1 cellular context compared by ENCODE assay signal in the genomic region with DNA sequence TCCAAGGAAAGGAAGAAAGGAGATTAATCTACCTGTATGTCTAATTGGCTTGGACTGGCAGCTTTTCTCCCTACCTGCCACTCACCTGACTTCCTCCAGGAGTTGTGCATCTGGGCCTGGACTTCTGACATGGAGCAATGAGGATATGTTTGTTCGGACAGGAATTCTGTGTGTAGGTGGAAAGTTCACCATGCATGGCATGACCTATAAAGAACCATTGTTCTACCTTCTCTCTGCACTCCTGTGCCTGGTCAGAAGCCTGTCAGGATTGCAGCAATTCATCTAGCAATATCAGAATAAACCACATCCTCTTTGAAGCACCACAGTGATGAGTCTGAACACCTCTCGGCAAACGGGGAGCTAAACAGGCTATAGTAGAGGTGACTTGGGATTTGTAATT.
A peak's percentile ranks its signal among the peaks of the same experiment; 100 is the strongest.
TF ChIP-seq lines count a peak whose summit lies in the region.

No MANE protein-coding gene starts in this region.

TF ChIP-seq in HepG2, 621 proteins besides CTCF, POLR2A, EP300 and RAD21 (continued from another document and continues in another):
- no peak for TF ChIP-seq FOXC1 (CRISPR knock-in tag; IDR thresholded peaks at IDR 0.05; ENCODE audit: borderline replicate concordance)
- TF ChIP-seq ZNF12 (CRISPR knock-in tag; IDR thresholded peaks at IDR 0.05), result peak; percentile 53; the same call in 1 of the 2 replicates
- TF ChIP-seq CBX2 (IDR thresholded peaks at IDR 0.05; ENCODE audit: low read depth, low read length), result no peak
- TF ChIP-seq CBX2 (CRISPR knock-in tag; IDR thresholded peaks at IDR 0.05; ENCODE audit: low read depth), result no peak
- peak; percentile 25 for TF ChIP-seq XRCC5 (optimal IDR thresholded peaks at IDR 0.05; ENCODE audit: low read length)
- TF ChIP-seq ZBTB8A (CRISPR knock-in tag; IDR thresholded peaks at IDR 0.05; ENCODE audit: borderline replicate concordance, low read depth), result no peak
- TF ChIP-seq ZNF124 (CRISPR knock-in tag; IDR thresholded peaks at IDR 0.05), result peak; percentile 50; the same call in 1 of the 2 replicates
- TF ChIP-seq CREB1 (IDR thresholded peaks at IDR 0.05), result no peak
- no peak for TF ChIP-seq CREB1 (CRISPR knock-in tag; IDR thresholded peaks at IDR 0.05)
- no peak for TF ChIP-seq ZBTB1 (CRISPR knock-in tag; IDR thresholded peaks at IDR 0.05; ENCODE audit: borderline replicate concordance)
- TF ChIP-seq, protein P1, sequence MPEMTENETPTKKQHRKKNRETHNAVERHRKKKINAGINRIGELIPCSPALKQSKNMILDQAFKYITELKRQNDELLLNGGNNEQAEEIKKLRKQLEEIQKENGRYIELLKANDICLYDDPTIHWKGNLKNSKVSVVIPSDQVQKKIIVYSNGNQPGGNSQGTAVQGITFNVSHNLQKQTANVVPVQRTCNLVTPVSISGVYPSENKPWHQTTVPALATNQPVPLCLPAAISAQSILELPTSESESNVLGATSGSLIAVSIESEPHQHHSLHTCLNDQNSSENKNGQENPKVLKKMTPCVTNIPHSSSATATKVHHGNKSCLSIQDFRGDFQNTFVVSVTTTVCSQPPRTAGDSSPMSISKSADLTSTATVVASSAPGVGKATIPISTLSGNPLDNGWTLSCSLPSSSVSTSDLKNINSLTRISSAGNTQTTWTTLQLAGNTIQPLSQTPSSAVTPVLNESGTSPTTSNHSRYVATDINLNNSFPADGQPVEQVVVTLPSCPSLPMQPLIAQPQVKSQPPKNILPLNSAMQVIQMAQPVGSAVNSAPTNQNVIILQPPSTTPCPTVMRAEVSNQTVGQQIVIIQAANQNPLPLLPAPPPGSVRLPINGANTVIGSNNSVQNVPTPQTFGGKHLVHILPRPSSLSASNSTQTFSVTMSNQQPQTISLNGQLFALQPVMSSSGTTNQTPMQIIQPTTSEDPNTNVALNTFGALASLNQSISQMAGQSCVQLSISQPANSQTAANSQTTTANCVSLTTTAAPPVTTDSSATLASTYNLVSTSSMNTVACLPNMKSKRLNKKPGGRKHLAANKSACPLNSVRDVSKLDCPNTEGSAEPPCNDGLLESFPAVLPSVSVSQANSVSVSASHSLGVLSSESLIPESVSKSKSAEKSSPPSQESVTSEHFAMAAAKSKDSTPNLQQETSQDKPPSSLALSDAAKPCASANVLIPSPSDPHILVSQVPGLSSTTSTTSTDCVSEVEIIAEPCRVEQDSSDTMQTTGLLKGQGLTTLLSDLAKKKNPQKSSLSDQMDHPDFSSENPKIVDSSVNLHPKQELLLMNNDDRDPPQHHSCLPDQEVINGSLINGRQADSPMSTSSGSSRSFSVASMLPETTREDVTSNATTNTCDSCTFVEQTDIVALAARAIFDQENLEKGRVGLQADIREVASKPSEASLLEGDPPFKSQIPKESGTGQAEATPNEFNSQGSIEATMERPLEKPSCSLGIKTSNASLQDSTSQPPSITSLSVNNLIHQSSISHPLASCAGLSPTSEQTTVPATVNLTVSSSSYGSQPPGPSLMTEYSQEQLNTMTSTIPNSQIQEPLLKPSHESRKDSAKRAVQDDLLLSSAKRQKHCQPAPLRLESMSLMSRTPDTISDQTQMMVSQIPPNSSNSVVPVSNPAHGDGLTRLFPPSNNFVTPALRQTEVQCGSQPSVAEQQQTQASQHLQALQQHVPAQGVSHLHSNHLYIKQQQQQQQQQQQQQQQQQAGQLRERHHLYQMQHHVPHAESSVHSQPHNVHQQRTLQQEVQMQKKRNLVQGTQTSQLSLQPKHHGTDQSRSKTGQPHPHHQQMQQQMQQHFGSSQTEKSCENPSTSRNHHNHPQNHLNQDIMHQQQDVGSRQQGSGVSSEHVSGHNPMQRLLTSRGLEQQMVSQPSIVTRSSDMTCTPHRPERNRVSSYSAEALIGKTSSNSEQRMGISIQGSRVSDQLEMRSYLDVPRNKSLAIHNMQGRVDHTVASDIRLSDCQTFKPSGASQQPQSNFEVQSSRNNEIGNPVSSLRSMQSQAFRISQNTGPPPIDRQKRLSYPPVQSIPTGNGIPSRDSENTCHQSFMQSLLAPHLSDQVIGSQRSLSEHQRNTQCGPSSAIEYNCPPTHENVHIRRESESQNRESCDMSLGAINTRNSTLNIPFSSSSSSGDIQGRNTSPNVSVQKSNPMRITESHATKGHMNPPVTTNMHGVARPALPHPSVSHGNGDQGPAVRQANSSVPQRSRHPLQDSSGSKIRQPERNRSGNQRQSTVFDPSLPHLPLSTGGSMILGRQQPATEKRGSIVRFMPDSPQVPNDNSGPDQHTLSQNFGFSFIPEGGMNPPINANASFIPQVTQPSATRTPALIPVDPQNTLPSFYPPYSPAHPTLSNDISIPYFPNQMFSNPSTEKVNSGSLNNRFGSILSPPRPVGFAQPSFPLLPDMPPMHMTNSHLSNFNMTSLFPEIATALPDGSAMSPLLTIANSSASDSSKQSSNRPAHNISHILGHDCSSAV (CRISPR knock-in tag; IDR thresholded peaks at IDR 0.05; ENCODE audit: borderline replicate concordance), result no peak
- TF ChIP-seq NFRKB (IDR thresholded peaks at IDR 0.05), result no peak
- TF ChIP-seq HNRNPLL (IDR thresholded peaks at IDR 0.05; ENCODE audit: low read depth, low read length, poor library complexity, severe bottlenecking), result no peak
- no peak for TF ChIP-seq CBX5 (CRISPR knock-in tag; IDR thresholded peaks at IDR 0.05; ENCODE audit: borderline replicate concordance)
- no peak for TF ChIP-seq ZNF282 (IDR thresholded peaks at IDR 0.05; ENCODE audit: partially characterized antibody)
- no peak for TF ChIP-seq HDAC1 (CRISPR knock-in tag; IDR thresholded peaks at IDR 0.05)
- TF ChIP-seq ZFP36 (IDR thresholded peaks at IDR 0.05; ENCODE audit: borderline replicate concordance, low read depth, low read length, partially characterized antibody), result no peak
- TF ChIP-seq, protein P2, sequence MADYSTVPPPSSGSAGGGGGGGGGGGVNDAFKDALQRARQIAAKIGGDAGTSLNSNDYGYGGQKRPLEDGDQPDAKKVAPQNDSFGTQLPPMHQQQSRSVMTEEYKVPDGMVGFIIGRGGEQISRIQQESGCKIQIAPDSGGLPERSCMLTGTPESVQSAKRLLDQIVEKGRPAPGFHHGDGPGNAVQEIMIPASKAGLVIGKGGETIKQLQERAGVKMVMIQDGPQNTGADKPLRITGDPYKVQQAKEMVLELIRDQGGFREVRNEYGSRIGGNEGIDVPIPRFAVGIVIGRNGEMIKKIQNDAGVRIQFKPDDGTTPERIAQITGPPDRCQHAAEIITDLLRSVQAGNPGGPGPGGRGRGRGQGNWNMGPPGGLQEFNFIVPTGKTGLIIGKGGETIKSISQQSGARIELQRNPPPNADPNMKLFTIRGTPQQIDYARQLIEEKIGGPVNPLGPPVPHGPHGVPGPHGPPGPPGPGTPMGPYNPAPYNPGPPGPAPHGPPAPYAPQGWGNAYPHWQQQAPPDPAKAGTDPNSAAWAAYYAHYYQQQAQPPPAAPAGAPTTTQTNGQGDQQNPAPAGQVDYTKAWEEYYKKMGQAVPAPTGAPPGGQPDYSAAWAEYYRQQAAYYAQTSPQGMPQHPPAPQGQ (CRISPR knock-in tag; IDR thresholded peaks at IDR 0.05; ENCODE audit: borderline replicate concordance), result no peak
- peak; percentile 76 for TF ChIP-seq HNF4A (CRISPR knock-in tag; IDR thresholded peaks at IDR 0.05)
- no peak for TF ChIP-seq ESRRA (CRISPR knock-in tag; IDR thresholded peaks at IDR 0.05; ENCODE audit: low read depth)
- TF ChIP-seq, protein P3, sequence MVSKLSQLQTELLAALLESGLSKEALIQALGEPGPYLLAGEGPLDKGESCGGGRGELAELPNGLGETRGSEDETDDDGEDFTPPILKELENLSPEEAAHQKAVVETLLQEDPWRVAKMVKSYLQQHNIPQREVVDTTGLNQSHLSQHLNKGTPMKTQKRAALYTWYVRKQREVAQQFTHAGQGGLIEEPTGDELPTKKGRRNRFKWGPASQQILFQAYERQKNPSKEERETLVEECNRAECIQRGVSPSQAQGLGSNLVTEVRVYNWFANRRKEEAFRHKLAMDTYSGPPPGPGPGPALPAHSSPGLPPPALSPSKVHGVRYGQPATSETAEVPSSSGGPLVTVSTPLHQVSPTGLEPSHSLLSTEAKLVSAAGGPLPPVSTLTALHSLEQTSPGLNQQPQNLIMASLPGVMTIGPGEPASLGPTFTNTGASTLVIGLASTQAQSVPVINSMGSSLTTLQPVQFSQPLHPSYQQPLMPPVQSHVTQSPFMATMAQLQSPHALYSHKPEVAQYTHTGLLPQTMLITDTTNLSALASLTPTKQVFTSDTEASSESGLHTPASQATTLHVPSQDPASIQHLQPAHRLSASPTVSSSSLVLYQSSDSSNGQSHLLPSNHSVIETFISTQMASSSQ (IDR thresholded peaks at IDR 0.05; ENCODE audit: low read depth), result no peak
- TF ChIP-seq, protein P3 (CRISPR knock-in tag; IDR thresholded peaks at IDR 0.05; ENCODE audit: borderline replicate concordance), result no peak
- no peak for TF ChIP-seq SRSF9 (IDR thresholded peaks at IDR 0.05; ENCODE audit: borderline replicate concordance, insufficient read depth, low read depth, low read length, poor library complexity, severe bottlenecking)
- no peak for TF ChIP-seq ZFP1 (CRISPR knock-in tag; IDR thresholded peaks at IDR 0.05)
- no peak for TF ChIP-seq KMT2B (CRISPR knock-in tag; IDR thresholded peaks at IDR 0.05)
- no peak for TF ChIP-seq ZNF207 (IDR thresholded peaks at IDR 0.05; ENCODE audit: borderline replicate concordance)
- TF ChIP-seq ZMAT3 (CRISPR knock-in tag; conservative IDR thresholded peaks at IDR 0.05), result no peak
- TF ChIP-seq, protein P4, sequence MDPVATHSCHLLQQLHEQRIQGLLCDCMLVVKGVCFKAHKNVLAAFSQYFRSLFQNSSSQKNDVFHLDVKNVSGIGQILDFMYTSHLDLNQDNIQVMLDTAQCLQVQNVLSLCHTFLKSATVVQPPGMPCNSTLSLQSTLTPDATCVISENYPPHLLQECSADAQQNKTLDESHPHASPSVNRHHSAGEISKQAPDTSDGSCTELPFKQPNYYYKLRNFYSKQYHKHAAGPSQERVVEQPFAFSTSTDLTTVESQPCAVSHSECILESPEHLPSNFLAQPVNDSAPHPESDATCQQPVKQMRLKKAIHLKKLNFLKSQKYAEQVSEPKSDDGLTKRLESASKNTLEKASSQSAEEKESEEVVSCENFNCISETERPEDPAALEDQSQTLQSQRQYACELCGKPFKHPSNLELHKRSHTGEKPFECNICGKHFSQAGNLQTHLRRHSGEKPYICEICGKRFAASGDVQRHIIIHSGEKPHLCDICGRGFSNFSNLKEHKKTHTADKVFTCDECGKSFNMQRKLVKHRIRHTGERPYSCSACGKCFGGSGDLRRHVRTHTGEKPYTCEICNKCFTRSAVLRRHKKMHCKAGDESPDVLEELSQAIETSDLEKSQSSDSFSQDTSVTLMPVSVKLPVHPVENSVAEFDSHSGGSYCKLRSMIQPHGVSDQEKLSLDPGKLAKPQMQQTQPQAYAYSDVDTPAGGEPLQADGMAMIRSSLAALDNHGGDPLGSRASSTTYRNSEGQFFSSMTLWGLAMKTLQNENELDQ (CRISPR knock-in tag; IDR thresholded peaks at IDR 0.05; ENCODE audit: borderline replicate concordance), result no peak
- no peak for TF ChIP-seq NR1H2 (CRISPR knock-in tag; IDR thresholded peaks at IDR 0.05; ENCODE audit: borderline replicate concordance, low read depth)
- no peak for TF ChIP-seq SIX4 (CRISPR knock-in tag; IDR thresholded peaks at IDR 0.05)
- no peak for TF ChIP-seq PAWR (CRISPR knock-in tag; IDR thresholded peaks at IDR 0.05; ENCODE audit: borderline replicate concordance)
- peak; percentile 56; the same call in 1 of the 2 replicates for TF ChIP-seq CEBPB (IDR thresholded peaks at IDR 0.05; ENCODE audit: borderline replicate concordance, low read depth, low read length)
- no peak for TF ChIP-seq PITX1 (CRISPR knock-in tag; IDR thresholded peaks at IDR 0.05)
- TF ChIP-seq, protein P5, sequence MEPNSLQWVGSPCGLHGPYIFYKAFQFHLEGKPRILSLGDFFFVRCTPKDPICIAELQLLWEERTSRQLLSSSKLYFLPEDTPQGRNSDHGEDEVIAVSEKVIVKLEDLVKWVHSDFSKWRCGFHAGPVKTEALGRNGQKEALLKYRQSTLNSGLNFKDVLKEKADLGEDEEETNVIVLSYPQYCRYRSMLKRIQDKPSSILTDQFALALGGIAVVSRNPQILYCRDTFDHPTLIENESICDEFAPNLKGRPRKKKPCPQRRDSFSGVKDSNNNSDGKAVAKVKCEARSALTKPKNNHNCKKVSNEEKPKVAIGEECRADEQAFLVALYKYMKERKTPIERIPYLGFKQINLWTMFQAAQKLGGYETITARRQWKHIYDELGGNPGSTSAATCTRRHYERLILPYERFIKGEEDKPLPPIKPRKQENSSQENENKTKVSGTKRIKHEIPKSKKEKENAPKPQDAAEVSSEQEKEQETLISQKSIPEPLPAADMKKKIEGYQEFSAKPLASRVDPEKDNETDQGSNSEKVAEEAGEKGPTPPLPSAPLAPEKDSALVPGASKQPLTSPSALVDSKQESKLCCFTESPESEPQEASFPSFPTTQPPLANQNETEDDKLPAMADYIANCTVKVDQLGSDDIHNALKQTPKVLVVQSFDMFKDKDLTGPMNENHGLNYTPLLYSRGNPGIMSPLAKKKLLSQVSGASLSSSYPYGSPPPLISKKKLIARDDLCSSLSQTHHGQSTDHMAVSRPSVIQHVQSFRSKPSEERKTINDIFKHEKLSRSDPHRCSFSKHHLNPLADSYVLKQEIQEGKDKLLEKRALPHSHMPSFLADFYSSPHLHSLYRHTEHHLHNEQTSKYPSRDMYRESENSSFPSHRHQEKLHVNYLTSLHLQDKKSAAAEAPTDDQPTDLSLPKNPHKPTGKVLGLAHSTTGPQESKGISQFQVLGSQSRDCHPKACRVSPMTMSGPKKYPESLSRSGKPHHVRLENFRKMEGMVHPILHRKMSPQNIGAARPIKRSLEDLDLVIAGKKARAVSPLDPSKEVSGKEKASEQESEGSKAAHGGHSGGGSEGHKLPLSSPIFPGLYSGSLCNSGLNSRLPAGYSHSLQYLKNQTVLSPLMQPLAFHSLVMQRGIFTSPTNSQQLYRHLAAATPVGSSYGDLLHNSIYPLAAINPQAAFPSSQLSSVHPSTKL (CRISPR knock-in tag; IDR thresholded peaks at IDR 0.05), result peak; percentile 49; the same call in 1 of the 2 replicates
- no peak for TF ChIP-seq SMAD3 (CRISPR knock-in tag; IDR thresholded peaks at IDR 0.05)
- TF ChIP-seq, protein P6, sequence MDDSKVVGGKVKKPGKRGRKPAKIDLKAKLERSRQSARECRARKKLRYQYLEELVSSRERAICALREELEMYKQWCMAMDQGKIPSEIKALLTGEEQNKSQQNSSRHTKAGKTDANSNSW (CRISPR knock-in tag; IDR thresholded peaks at IDR 0.05; ENCODE audit: borderline replicate concordance), result no peak
- no peak for TF ChIP-seq ZNF30 (CRISPR knock-in tag; IDR thresholded peaks at IDR 0.05)
- TF ChIP-seq ZNF883 (CRISPR knock-in tag; IDR thresholded peaks at IDR 0.05; ENCODE audit: not compliant biosample characterization), result no peak
- no peak for TF ChIP-seq CC2D1A (CRISPR knock-in tag; IDR thresholded peaks at IDR 0.05)
